ENCODE assay signal across 9 cellular contexts in genomic region chr17:39634384-39634871, GRCh38. TPM values are rescaled to one million over a fixed set of nuclear protein-coding genes. Genes with fewer than 3 reads are reported as not detected.
A peak's percentile ranks its signal among the peaks of the same experiment; 100 is the strongest.
DNase-seq lines count a peak whose midpoint lies in the region; ATAC-seq and TF ChIP-seq lines count a peak whose summit lies in the region.
"Had no signal": no experiment of that assay in that cellular context is flagged by ENCODE, and none has a peak within 500 bp of the region (broad histone marks: within the 10 kb centered on the region; RNA-seq: fewer than 3 reads in every experiment).

No MANE protein-coding gene starts in this region.

- H3K4me3 Mint-ChIP-seq in CD4-positive, CD25-positive, alpha-beta regulatory T cell: peak overlapping the region; percentile 13 to 80 (median 41)
- no peak overlapping the region for H3K4me3 Mint-ChIP-seq in chondrocyte (ENCODE audit: unreplicated experiment)

- H3K36me3 Mint-ChIP-seq in CD4-positive, CD25-positive, alpha-beta regulatory T cell: no peaks in the 10 kb centered on the region
- no peaks in the 10 kb centered on the region for H3K36me3 Mint-ChIP-seq in chondrocyte (ENCODE audit: low read depth)

- peaks cover 45% of the 10 kb centered on the region for H3K4me1 ChIP-seq in CD4-positive, CD25-positive, alpha-beta regulatory T cell (ENCODE audit: control insufficient read depth, insufficient read depth, low read length, poor library complexity, severe bottlenecking)
- peaks cover 59 to 72% of the 10 kb centered on the region in 2 donors for H3K4me1 ChIP-seq in mucosa of rectum (ENCODE audit: control insufficient read depth in 2 of 2, insufficient read depth in 2 of 2, low read length in 2 of 2)

- peaks cover 26% of the 10 kb centered on the region for H3K27me3 Mint-ChIP-seq in CD4-positive, CD25-positive, alpha-beta regulatory T cell
- H3K27me3 Mint-ChIP-seq in chondrocyte (ENCODE audit: low read depth): peaks cover 15% of the 10 kb centered on the region

- H3K9me3 ChIP-seq in CD4-positive, CD25-positive, alpha-beta regulatory T cell (ENCODE audit: control insufficient read depth in 2 of 2, low read length in 2 of 2): no peaks in the 10 kb centered on the region
- no peaks in the 10 kb centered on the region for H3K9me3 ChIP-seq in mucosa of rectum (ENCODE audit: control insufficient read depth in 2 of 2, low read length in 2 of 2)

- peaks cover 11 to 43% (median 24%) of the 10 kb centered on the region in 4 donors for H3K4me1 Mint-ChIP-seq in CD4-positive, CD25-positive, alpha-beta regulatory T cell
- peaks cover 27% of the 10 kb centered on the region for H3K4me1 Mint-ChIP-seq in chondrocyte (ENCODE audit: low read depth)

- peak overlapping the region; percentile 41 to 77 for H3K9ac ChIP-seq in mucosa of rectum (ENCODE audit: low read depth in 1 of 2, low read length in 2 of 2)

- H3K27me3 ChIP-seq in CD4-positive, CD25-positive, alpha-beta regulatory T cell (ENCODE audit: control insufficient read depth, insufficient read depth, low read length): no peaks in the 10 kb centered on the region
- H3K27me3 ChIP-seq in mucosa of rectum (ENCODE audit: control insufficient read depth in 2 of 2, insufficient read depth in 2 of 2, low read length in 2 of 2): no peaks in the 10 kb centered on the region

- H3K36me3 ChIP-seq in CD4-positive, CD25-positive, alpha-beta regulatory T cell (ENCODE audit: control insufficient read depth, insufficient read depth, low read length): no peaks in the 10 kb centered on the region
- H3K36me3 ChIP-seq in mucosa of rectum (ENCODE audit: control insufficient read depth in 2 of 2, insufficient read depth in 2 of 2, low read length in 2 of 2): peaks cover 14 to 19% of the 10 kb centered on the region in 2 donors

- no peak for ATAC-seq in CD4-positive, CD25-positive, alpha-beta regulatory T cell (ENCODE audit: low read depth in 2 of 2)
- ATAC-seq in HG02840 (IDR thresholded peaks at IDR 0.05; ENCODE audit: low FRiP score, unreplicated experiment) (no peak), GM21723 (IDR thresholded peaks at IDR 0.05; ENCODE audit: unreplicated experiment) (no peak), HG03095 (IDR thresholded peaks at IDR 0.05; ENCODE audit: unreplicated experiment) (no peak)

- peak in 2 of 3 donors; percentile 46 to 51 for DNase-seq in CD4-positive, CD25-positive, alpha-beta regulatory T cell
- DNase-seq in NCI-H748 (lab: John Stamatoyannopoulos, UW; ENCODE audit: unreplicated experiment) (peak; percentile 55), chondrocyte (ENCODE audit: low spot score) (no peak)

- H3K4me3 ChIP-seq in CD4-positive, CD25-positive, alpha-beta regulatory T cell (ENCODE audit: low read depth, low read length): no peak overlapping the region
- H3K4me3 ChIP-seq in GM12875 (ENCODE audit: low read depth, low read length) (no peak overlapping the region), mucosa of rectum (ENCODE audit: low read length in 2 of 2) (no peak overlapping the region)
- H3K4me3 ChIP-seq: SK-N-MC had no signal

- no peak overlapping the region for H3K27ac ChIP-seq in CD4-positive, CD25-positive, alpha-beta regulatory T cell (ENCODE audit: insufficient read depth, low read length, poor library complexity, severe bottlenecking)
- H3K27ac ChIP-seq in mucosa of rectum (ENCODE audit: low read depth in 2 of 2, low read length in 2 of 2): peak overlapping the region; percentile 82 to 99
- H3K27ac ChIP-seq: SK-N-MC had no signal

- TF ChIP-seq CTCF in GM12875 (IDR thresholded peaks at IDR 0.05; ENCODE audit: borderline replicate concordance, insufficient read depth, low read depth, low read length) (peak; percentile 56; the same call in 1 of the 2 replicates), chondrocyte (IDR thresholded peaks at IDR 0.05) (peak; percentile 89)

- H3K27ac Mint-ChIP-seq in CD4-positive, CD25-positive, alpha-beta regulatory T cell: peak overlapping the region in 1 of 3 donors; percentile 38
- H3K27ac Mint-ChIP-seq in chondrocyte (ENCODE audit: unreplicated experiment): no peak overlapping the region

- H3K9me3 Mint-ChIP-seq in CD4-positive, CD25-positive, alpha-beta regulatory T cell: peaks cover 0 to 1% (median 0%) of the 10 kb centered on the region in 7 donors
- H3K9me3 Mint-ChIP-seq in chondrocyte (ENCODE audit: low read depth): no peaks in the 10 kb centered on the region

RNA-seq across cellular contexts. Expression of gene STARD3, which starts 2.5 kb away (rescaled TPM):
- total RNA-seq in CD4-positive, CD25-positive, alpha-beta regulatory T cell: 95.9 TPM
- polyA plus RNA-seq in CD4-positive, CD25-positive, alpha-beta regulatory T cell: 10 to 100 TPM; 45.4 to 48.6 (median 46.5) TPM
- total RNA-seq in chondrocyte: 39.8 to 49.6 TPM (median 42.3 TPM) in 3 replicates

RNA-seq across cellular contexts. Expression of gene PPP1R1B, which starts 7.7 kb away (rescaled TPM):
- total RNA-seq in CD4-positive, CD25-positive, alpha-beta regulatory T cell: not detected
- not detected for polyA plus RNA-seq in CD4-positive, CD25-positive, alpha-beta regulatory T cell
- total RNA-seq in chondrocyte: 0.12 to 0.75 TPM in 2 of 3 replicates, not detected in the other

RNA-seq across cellular contexts. Expression of gene NEUROD2, which starts 26.7 kb away (rescaled TPM):
- not detected for total RNA-seq in CD4-positive, CD25-positive, alpha-beta regulatory T cell
- not detected for polyA plus RNA-seq in CD4-positive, CD25-positive, alpha-beta regulatory T cell
- not detected in 3 replicates for total RNA-seq in chondrocyte

RNA-seq across cellular contexts. Expression of gene TCAP, which starts 30.7 kb away (rescaled TPM):
- total RNA-seq in CD4-positive, CD25-positive, alpha-beta regulatory T cell: 3.4 TPM
- polyA plus RNA-seq in CD4-positive, CD25-positive, alpha-beta regulatory T cell: under 1 TPM in 1 of 4 donors, not detected in 3; 0.07 TPM
- 0.64 to 1.3 TPM (median 0.77 TPM) in 3 replicates for total RNA-seq in chondrocyte

RNA-seq across cellular contexts. Expression of gene PNMT, which starts 33.8 kb away (rescaled TPM):
- total RNA-seq in CD4-positive, CD25-positive, alpha-beta regulatory T cell: 1.2 TPM
- not detected for polyA plus RNA-seq in CD4-positive, CD25-positive, alpha-beta regulatory T cell
- 0.22 to 2.7 TPM (median 0.46 TPM) in 3 replicates for total RNA-seq in chondrocyte
